In the genomic region with DNA sequence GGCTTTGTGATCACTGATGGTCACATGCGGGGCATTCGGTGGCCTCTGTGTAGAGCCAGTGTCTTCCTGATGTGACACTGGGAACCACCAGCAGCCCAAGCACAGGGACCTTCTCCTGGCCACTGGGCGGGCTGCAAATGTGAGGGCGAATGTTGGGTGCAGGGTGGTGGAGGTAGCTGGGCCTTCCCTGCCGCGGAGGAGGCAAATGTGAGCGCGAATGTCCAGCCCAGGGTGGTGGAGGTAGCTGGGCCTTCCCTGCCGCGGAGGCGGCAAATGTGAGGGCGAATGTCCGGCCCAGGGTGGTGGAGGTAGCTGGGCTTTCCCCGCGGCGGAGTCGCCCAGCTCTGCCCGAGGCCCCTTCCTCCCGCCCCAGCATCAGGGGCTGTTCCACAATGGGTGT, we compare ENCODE assay signal across 26 cellular contexts. TPM values are rescaled to one million over a fixed set of nuclear protein-coding genes. Genes with fewer than 3 reads are reported as not detected.
DNase-seq lines count a peak whose midpoint lies in the region; ATAC-seq and TF ChIP-seq lines count a peak whose summit lies in the region.
"Had no signal": no experiment of that assay in that cellular context is flagged by ENCODE, and none has a peak within 500 bp of the region (broad histone marks: within the 10 kb centered on the region; RNA-seq: fewer than 3 reads in every experiment).

No MANE protein-coding gene starts in this region.

- H3K4ac ChIP-seq in mesenchymal stem cell (ENCODE audit: low read depth in 1 of 2, low read length in 2 of 2), result peak overlapping the region in 1 of 2 experiments; percentile 69

- peaks cover 4% of the 10 kb centered on the region for H3K4me1 ChIP-seq in RWPE2 (ENCODE audit: insufficient read depth, poor library complexity, severe bottlenecking)
- peaks cover 30% of the 10 kb centered on the region for H3K4me1 ChIP-seq in mesenchymal stem cell (ENCODE audit: control insufficient read depth, insufficient read depth, low read depth, low read length)

- DNase-seq in RWPE2 (ENCODE audit: low spot score), result peak; percentile 52
- no peak for DNase-seq in mesenchymal stem cell
- DNase-seq in posterior vena cava (ENCODE audit: low spot score), result peak; percentile 77
- no peak for DNase-seq in left lobe of liver (ENCODE audit: low spot score)
- no peak for DNase-seq in head of caudate nucleus
- DNase-seq: C1 segment of cervical spinal cord; Caco-2; CD8-positive, alpha-beta T cell; DMS79; EL; GDM1; Kasumi-1; NCI-H1105 treated with DMSO at 0.1 percent for 48 hours; NCI-H2029; NCI-H446 treated with DMSO at 0.1 percent for 48 hours; NCI-H526; NK-92 treated with Interleukin-12 subunit alpha and Interleukin-12 subunit beta, amount 100 ng/mL, for 24 hours; PC-9; SHP77 treated with DMSO at 0.1 percent for 48 hours; SW 1271 had no signal

- peaks cover 20% of the 10 kb centered on the region for H3K4me1 Mint-ChIP-seq in brain

- peaks cover 8% of the 10 kb centered on the region for H3K36me3 Mint-ChIP-seq in brain
- H3K36me3 Mint-ChIP-seq: CD8-positive, alpha-beta T cell had no signal

- H3K36me3 ChIP-seq in RWPE2 (ENCODE audit: low read depth) (0 out of 2 replicates have a peak, but pooled peaks cover 4% of the 10 kb centered on the region), mesenchymal stem cell (ENCODE audit: control insufficient read depth in 1 of 2, insufficient read depth in 2 of 2, low read depth in 1 of 2, low read length in 2 of 2) (peaks cover 7 to 36% of the 10 kb centered on the region in 2 experiments)

- H3K4me3 ChIP-seq in RWPE2 (ENCODE audit: severe bottlenecking), result no peak overlapping the region
- no peak overlapping the region for H3K4me3 ChIP-seq in mesenchymal stem cell (ENCODE audit: insufficient read depth in 1 of 2, low read depth in 1 of 2, low read length in 2 of 2)
- H3K4me3 ChIP-seq: PC-9 had no signal

- H3K18ac ChIP-seq in mesenchymal stem cell (ENCODE audit: low read depth in 1 of 2, low read length in 2 of 2), result no peak overlapping the region

- H3K27me3 ChIP-seq in RWPE2 (ENCODE audit: insufficient read depth, poor library complexity, severe bottlenecking) (no peaks in the 10 kb centered on the region), mesenchymal stem cell (ENCODE audit: control insufficient read depth in 1 of 2, insufficient read depth in 1 of 2, low read length in 2 of 2) (no peaks in the 10 kb centered on the region)

- no peak overlapping the region for H2AK5ac ChIP-seq in mesenchymal stem cell (ENCODE audit: low read length, severe bottlenecking)

- H3K27ac ChIP-seq in RWPE2 (ENCODE audit: poor library complexity, severe bottlenecking) (no peak overlapping the region), mesenchymal stem cell (ENCODE audit: low read length, poor library complexity, severe bottlenecking) (no peak overlapping the region)
- H3K27ac ChIP-seq: PC-9 had no signal

- H4K8ac ChIP-seq in mesenchymal stem cell (ENCODE audit: low read length), result no peak overlapping the region

- peaks cover 3% of the 10 kb centered on the region for H3K27me3 Mint-ChIP-seq in brain

- H2AFZ ChIP-seq in mesenchymal stem cell (ENCODE audit: low read depth, low read length), result no peak overlapping the region
- H2AFZ ChIP-seq: PC-9 had no signal

- H3K23ac ChIP-seq in mesenchymal stem cell (ENCODE audit: low read length in 2 of 2), result no peak overlapping the region

- no peaks in the 10 kb centered on the region for H3K9me3 Mint-ChIP-seq in brain
- H3K9me3 Mint-ChIP-seq: CD8-positive, alpha-beta T cell had no signal

- H3K9ac ChIP-seq in mesenchymal stem cell (ENCODE audit: low read length), result no peak overlapping the region

- no peak overlapping the region for H2BK5ac ChIP-seq in mesenchymal stem cell (ENCODE audit: low read depth, low read length, poor library complexity, severe bottlenecking)

- H3K9me3 ChIP-seq in RWPE2 (ENCODE audit: severe bottlenecking) (no peaks in the 10 kb centered on the region), mesenchymal stem cell (ENCODE audit: control insufficient read depth, low read length) (no peaks in the 10 kb centered on the region)
- H3K9me3 ChIP-seq: Caco-2 had no signal

- peak overlapping the region in 3 of 5 experiments; percentile 52 to 79 (median 58) for H3K27ac Mint-ChIP-seq in brain
- H3K27ac Mint-ChIP-seq: CD8-positive, alpha-beta T cell had no signal

- WGBS in mesenchymal stem cell, result 96% methylated on average over 19 of the region's 19 CpGs

- ATAC-seq in RWPE2 (ENCODE audit: low read depth) (no peak), left lobe of liver (no peak), GM21723 (IDR thresholded peaks at IDR 0.05; ENCODE audit: unreplicated experiment) (no peak)
- ATAC-seq: CD8-positive, alpha-beta T cell; HepG2 had no signal

- H3K4me2 ChIP-seq in mesenchymal stem cell (ENCODE audit: low read length, poor library complexity, severe bottlenecking), result no peak overlapping the region
- H3K4me2 ChIP-seq: PC-9 had no signal

- intact Hi-C loops in posterior vena cava (cut with DNase I) (no loop called here), head of caudate nucleus (cut with DNase I) (no loop called here)

- no peak overlapping the region for H3K4me3 Mint-ChIP-seq in brain
- H3K4me3 Mint-ChIP-seq: CD8-positive, alpha-beta T cell had no signal

- peak overlapping the region in 1 of 2 experiments; percentile 45 for H3K14ac ChIP-seq in mesenchymal stem cell (ENCODE audit: low read length in 2 of 2)

- no peak overlapping the region for H2BK12ac ChIP-seq in mesenchymal stem cell (ENCODE audit: low read length in 2 of 2)

- H2BK120ac ChIP-seq in mesenchymal stem cell (ENCODE audit: low read depth, low read length), result no peak overlapping the region

- peak overlapping the region; percentile 80 for H4K91ac ChIP-seq in mesenchymal stem cell (ENCODE audit: low read length)

- TF ChIP-seq CTCF in RWPE2 (IDR thresholded peaks at IDR 0.05; ENCODE audit: poor library complexity, severe bottlenecking) (no peak), brain (conservative IDR thresholded peaks at IDR 0.05) (no peak)

- H3K79me1 ChIP-seq in mesenchymal stem cell (replicated peaks; ENCODE audit: low read length, poor library complexity, severe bottlenecking), result peaks cover 39% of the 10 kb centered on the region

- no peak overlapping the region for H2BK15ac ChIP-seq in mesenchymal stem cell (ENCODE audit: low read depth, poor library complexity, severe bottlenecking)

RNA-seq across cellular contexts. Expression of a gene that starts 23.3 kb away (rescaled TPM):
- polyA plus RNA-seq in brain (ENCODE audit: insufficient read depth, low read depth, low replicate concordance), result 20.6 TPM
- polyA plus RNA-seq in mesenchymal stem cell (2013, experiment 1 of 2), result 25.0 TPM
- polyA plus RNA-seq in mesenchymal stem cell (2013, experiment 2 of 2), result 26.7 TPM
- total RNA-seq in posterior vena cava (10 to 100 TPM; 16.3 to 16.7 TPM), left lobe of liver (10.2 TPM)

RNA-seq across cellular contexts. Expression of a gene that starts 31.6 kb away (rescaled TPM):
- polyA plus RNA-seq in brain (ENCODE audit: insufficient read depth, low read depth, low replicate concordance), result 1.6 TPM
- not detected for polyA plus RNA-seq in mesenchymal stem cell (2013, experiment 1 of 2)
- polyA plus RNA-seq in mesenchymal stem cell (2013, experiment 2 of 2), result 0.01 TPM
- total RNA-seq in posterior vena cava, result under 1 TPM; 0.57 to 0.93 TPM
- 0.83 TPM for total RNA-seq in left lobe of liver
- total RNA-seq: A673, HT1080, RPMI7951 had no signal

RNA-seq across cellular contexts. Expression of a gene that starts 33.6 kb away (rescaled TPM):
- 142 TPM for polyA plus RNA-seq in brain (ENCODE audit: insufficient read depth, low read depth, low replicate concordance)
- 114 TPM for polyA plus RNA-seq in mesenchymal stem cell (2013, experiment 1 of 2)
- polyA plus RNA-seq in mesenchymal stem cell (2013, experiment 2 of 2), result 114 TPM
- 100 to 1,000 TPM; 197 to 209 TPM for total RNA-seq in posterior vena cava
- 85.4 TPM for total RNA-seq in left lobe of liver

RNA-seq across cellular contexts. Expression of a gene that starts 58.6 kb away (rescaled TPM):
- 33.2 TPM for polyA plus RNA-seq in brain (ENCODE audit: insufficient read depth, low read depth, low replicate concordance)
- 36.5 TPM for polyA plus RNA-seq in mesenchymal stem cell (2013, experiment 1 of 2)
- 37.3 TPM for polyA plus RNA-seq in mesenchymal stem cell (2013, experiment 2 of 2)
- total RNA-seq in posterior vena cava (10 to 100 TPM; 30.7 to 45.2 TPM), left lobe of liver (96.2 TPM)

Comparison
In these comparisons a context has a peak if more than half of its experiments do, and no peak if none do; other contexts are left out.
1. DNase-seq: peak in RWPE2 (single experiment) and posterior vena cava (single experiment); none in mesenchymal stem cell (single experiment), left lobe of liver (single experiment) and head of caudate nucleus (0 of 42).